Comparison of ENCODE assay signal across 15 cellular contexts in the genomic region with DNA sequence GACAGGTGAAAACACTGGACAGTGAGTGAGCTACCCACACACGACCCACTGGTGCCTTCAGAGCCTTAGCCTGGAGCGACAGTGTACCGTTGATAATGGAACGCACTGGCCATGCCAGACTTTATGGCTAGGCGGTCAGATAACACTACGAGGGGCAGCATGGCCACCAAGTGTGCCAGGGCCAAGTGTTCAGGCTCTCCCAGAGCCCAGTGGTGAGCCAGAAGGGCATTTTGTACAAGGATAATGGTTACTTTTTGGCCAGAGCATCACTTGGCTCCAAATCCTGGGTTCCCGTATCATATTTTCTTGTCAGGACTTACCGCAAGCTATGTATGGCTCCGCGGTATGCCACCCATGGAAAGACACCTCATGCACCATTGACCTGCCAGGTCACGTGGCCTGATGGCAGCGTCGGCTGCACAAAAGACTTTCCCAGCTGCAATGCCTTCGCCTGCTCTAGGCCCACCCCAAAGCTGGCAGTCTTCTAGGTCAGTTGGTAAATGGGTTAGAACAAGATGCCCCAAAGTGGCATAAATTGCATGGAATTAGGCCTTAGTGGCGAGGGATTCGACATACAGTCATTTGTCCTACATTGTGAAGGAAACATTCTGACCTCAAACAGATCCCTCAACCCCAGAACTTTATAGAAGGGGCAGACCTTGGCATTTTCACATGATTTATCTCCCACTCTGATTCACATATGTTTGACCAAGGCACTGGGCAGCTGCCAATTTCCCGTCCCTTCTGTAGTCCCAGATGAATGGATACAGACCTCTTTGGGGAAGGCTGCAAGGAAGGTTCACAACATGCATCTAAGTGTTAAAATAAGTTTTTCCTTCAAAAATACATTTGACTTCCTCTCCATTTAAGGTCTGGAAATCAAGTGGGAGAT. TPM values are rescaled to one million over a fixed set of nuclear protein-coding genes. Genes with fewer than 3 reads are reported as not detected.
A peak's percentile ranks its signal among the peaks of the same experiment; 100 is the strongest.
DNase-seq lines count a peak whose midpoint lies in the region; ATAC-seq and TF ChIP-seq lines count a peak whose summit lies in the region.
"Had no signal": no experiment of that assay in that cellular context is flagged by ENCODE, and none has a peak within 500 bp of the region (broad histone marks: within the 10 kb centered on the region; RNA-seq: fewer than 3 reads in every experiment).

No MANE protein-coding gene starts in this region.

- H3K4me2 ChIP-seq in SK-N-SH: no peak overlapping the region

- H3K9ac ChIP-seq in SK-N-SH: no peak overlapping the region

- H3K36me3 ChIP-seq in SK-N-SH (replicated peaks in 1 of 2; ENCODE audit: control insufficient read depth in 1 of 2, insufficient read depth in 2 of 2, low read length in 1 of 2): no peaks in the 10 kb centered on the region
- H3K36me3 ChIP-seq in tibial artery: peaks cover 8 to 30% (median 28%) of the 10 kb centered on the region in 3 donors
- no peaks in the 10 kb centered on the region for H3K36me3 ChIP-seq in right lobe of liver

- H3K9me3 ChIP-seq in SK-N-SH: no peaks in the 10 kb centered on the region
- no peaks in the 10 kb centered on the region for H3K9me3 ChIP-seq in tibial artery
- no peaks in the 10 kb centered on the region for H3K9me3 ChIP-seq in right lobe of liver

- H2AFZ ChIP-seq in SK-N-SH (ENCODE audit: low read depth): no peak overlapping the region

- intact Hi-C loops in tibial artery (cut with DNase I; ENCODE audit: low total_unique reads): no loop called here
- intact Hi-C loops in right lobe of liver (cut with DNase I): no loop called here

- TF ChIP-seq RAD21 in SK-N-SH (IDR thresholded peaks at IDR 0.05; ENCODE audit: low read length): no peak

- TF ChIP-seq CTCF in SK-N-SH (IDR thresholded peaks at IDR 0.05) (no peak), coronary artery (IDR thresholded peaks at IDR 0.05) (no peak), tibial artery (IDR thresholded peaks at IDR 0.05) (no peak), right lobe of liver (IDR thresholded peaks at IDR 0.05) (no peak)

- ATAC-seq in SK-N-SH treated with all-trans-retinoic acid at 6 μM for 48 hours (no peak; the same call in 2 of the 3 replicates), HG03460 (IDR thresholded peaks at IDR 0.05; ENCODE audit: unreplicated experiment) (no peak), right lobe of liver (no peak)
- ATAC-seq: HepG2 had no signal

- no peak for TF ChIP-seq POLR2A in right lobe of liver (IDR thresholded peaks at IDR 0.05)

- no peaks in the 10 kb centered on the region for H3F3A ChIP-seq in SK-N-SH (replicated peaks; ENCODE audit: insufficient read depth)

- POLR2A ChIA-PET in SK-N-SH (lab: Yijun Ruan, JAX): interaction anchor here (0.6 to 1.3 kb wide), 2 partner anchors 106 to 218 kb away, joined by 3 to 4 read pairs; partner anchors contain the start of gene WDR73

- H3K27ac ChIP-seq in SK-N-SH (ENCODE audit: low read depth in 2 of 2, low read length in 1 of 2) (peak overlapping the region in 1 of 2 experiments; percentile 80; a peak in 2 of 4 replicates), coronary artery (peak overlapping the region; percentile 18 to 32), tibial artery (peak overlapping the region; percentile 63 to 65), right lobe of liver (no peak overlapping the region)

- H3K4me1 ChIP-seq in SK-N-SH (ENCODE audit: control insufficient read depth in 1 of 2, insufficient read depth in 2 of 2, low read depth in 1 of 2, low read length in 1 of 2) (peaks cover 0 to 18% of the 10 kb centered on the region in 2 experiments; a peak in 2 of 4 replicates), tibial artery (peaks cover 0 to 31% (median 18%) of the 10 kb centered on the region in 4 donors), right lobe of liver (peaks cover 0 to 15% (median 0%) of the 10 kb centered on the region in 4 donors)

- CTCF ChIA-PET in SK-N-SH (lab: Yijun Ruan, JAX): interaction anchor here (0.7 to 1.3 kb wide), 8 partner anchors 9 to 273 kb away, joined by 3 to 5 read pairs (median 4); no protein-coding TSS in a partner anchor

- no peak for TF ChIP-seq EP300 in SK-N-SH (IDR thresholded peaks at IDR 0.05; ENCODE audit: borderline replicate concordance in 1 of 2, low read depth in 1 of 2, low read length in 1 of 2)

- WGBS in SK-N-SH (ENCODE audit: low lambda C conversion rate): 94% methylated on average over 16 of the region's 17 CpGs
- 71% methylated on average over 6 of the region's 17 CpGs for WGBS in right lobe of liver (ENCODE audit: insufficient coverage, low coverage, low lambda C conversion rate, missing lambda C conversion rate)

- H3K4me3 ChIP-seq in SK-N-SH (ENCODE audit: low read depth in 2 of 2, low read length in 1 of 2) (no peak overlapping the region), coronary artery (no peak overlapping the region), tibial artery (no peak overlapping the region), right lobe of liver (no peak overlapping the region)

- H3K27me3 ChIP-seq in SK-N-SH (ENCODE audit: insufficient read depth) (no peaks in the 10 kb centered on the region), tibial artery (no peaks in the 10 kb centered on the region), right lobe of liver (no peaks in the 10 kb centered on the region)

- no peaks in the 10 kb centered on the region for H4K20me1 ChIP-seq in SK-N-SH (ENCODE audit: insufficient read depth)

- no peaks in the 10 kb centered on the region for H3K9me2 ChIP-seq in SK-N-SH

- no peaks in the 10 kb centered on the region for H3K79me2 ChIP-seq in SK-N-SH (ENCODE audit: insufficient read depth)

- DNase-seq in SK-N-SH: peak; percentile 49
- no peak for DNase-seq in coronary artery (ENCODE audit: low spot score)
- peak; percentile 53 for DNase-seq in myocyte (ENCODE audit: low read depth)
- DNase-seq in tibial artery: no peak
- DNase-seq in right lobe of liver: no peak
- no peak for DNase-seq in activated CD4-positive, alpha-beta T cell treated with anti-CD3 and anti-CD28 coated beads for 1 hour
- DNase-seq: C1 segment of cervical spinal cord, DMS153, NCI-H1105 treated with DMSO at 0.1 percent for 48 hours, NCI-H187, NCI-H748 treated with DMSO at 0.1 percent for 48 hours had no signal

TF ChIP-seq in SK-N-SH, 30 proteins besides CTCF, POLR2A, EP300 and RAD21 (continues in another document):
- no peak for TF ChIP-seq MAX (IDR thresholded peaks at IDR 0.05; ENCODE audit: low read depth)
- TF ChIP-seq RFX5 (IDR thresholded peaks at IDR 0.05; ENCODE audit: low read length): no peak
- TF ChIP-seq POLR2AphosphoS5 (IDR thresholded peaks at IDR 0.05; ENCODE audit: low read depth, low read length): no peak
- no peak for TF ChIP-seq FOXM1 (IDR thresholded peaks at IDR 0.05; ENCODE audit: low read depth)
- no peak for TF ChIP-seq FOSL2 (IDR thresholded peaks at IDR 0.05; ENCODE audit: borderline replicate concordance, low read depth)
- no peak for TF ChIP-seq RCOR1 (IDR thresholded peaks at IDR 0.05; ENCODE audit: low read length)
- no peak for TF ChIP-seq ELF1 (IDR thresholded peaks at IDR 0.05)
- no peak for TF ChIP-seq JUND (IDR thresholded peaks at IDR 0.05)
- TF ChIP-seq, protein P1, sequence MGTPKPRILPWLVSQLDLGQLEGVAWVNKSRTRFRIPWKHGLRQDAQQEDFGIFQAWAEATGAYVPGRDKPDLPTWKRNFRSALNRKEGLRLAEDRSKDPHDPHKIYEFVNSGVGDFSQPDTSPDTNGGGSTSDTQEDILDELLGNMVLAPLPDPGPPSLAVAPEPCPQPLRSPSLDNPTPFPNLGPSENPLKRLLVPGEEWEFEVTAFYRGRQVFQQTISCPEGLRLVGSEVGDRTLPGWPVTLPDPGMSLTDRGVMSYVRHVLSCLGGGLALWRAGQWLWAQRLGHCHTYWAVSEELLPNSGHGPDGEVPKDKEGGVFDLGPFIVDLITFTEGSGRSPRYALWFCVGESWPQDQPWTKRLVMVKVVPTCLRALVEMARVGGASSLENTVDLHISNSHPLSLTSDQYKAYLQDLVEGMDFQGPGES (IDR thresholded peaks at IDR 0.05; ENCODE audit: low read depth, low read length): no peak

TF ChIP-seq in SK-N-SH treated with all-trans-retinoic acid at 6 μM for 48 hours, 23 proteins besides CTCF, POLR2A, EP300 and RAD21:
- TF ChIP-seq RARB (CRISPR knock-in tag; IDR thresholded peaks at IDR 0.05) (no peak), OSR1 (CRISPR knock-in tag; IDR thresholded peaks at IDR 0.05) (no peak), ZNF70 (CRISPR knock-in tag; IDR thresholded peaks at IDR 0.05) (no peak), ZNF8 (CRISPR knock-in tag; IDR thresholded peaks at IDR 0.05) (no peak), ZC3H10 (CRISPR knock-in tag; IDR thresholded peaks at IDR 0.05) (no peak)

RNA-seq across cellular contexts. Expression of gene SLC28A1, which starts 12.2 kb away (rescaled TPM):
- polyA plus RNA-seq in SK-N-SH (2012; rRNA removed): not detected in 2 replicates
- not detected in 2 replicates for polyA plus RNA-seq in SK-N-SH (2012; cell fraction: cytosol; rRNA removed)
- polyA plus RNA-seq in SK-N-SH (2012; cell fraction: nucleus; rRNA removed): 0.04 and 0.08 TPM in 2 replicates
- not detected in 2 replicates for total RNA-seq in myocyte
- polyA plus RNA-seq in myocyte (2012): 0.18 TPM
- total RNA-seq in right lobe of liver: 10 to 100 TPM; 33.2 to 75.4 (median 49.9) TPM
- total RNA-seq: H7 had no signal

RNA-seq across cellular contexts. Expression of gene ALPK3, which starts 55.1 kb away (rescaled TPM):
- 0.16 TPM in 2 replicates for polyA plus RNA-seq in SK-N-SH (2012; rRNA removed)
- polyA plus RNA-seq in SK-N-SH (2012; cell fraction: cytosol; rRNA removed): 0.08 and 0.09 TPM in 2 replicates
- 1.3 and 2.0 TPM in 2 replicates for polyA plus RNA-seq in SK-N-SH (2012; cell fraction: nucleus; rRNA removed)
- total RNA-seq in myocyte: 172 and 190 TPM in 2 replicates
- 65.6 TPM for polyA plus RNA-seq in myocyte (2012)
- total RNA-seq in right lobe of liver: 10 to 100 TPM in 1 of 6 experiments, 1 to 10 TPM in 5; 1.3 to 12.5 (median 5.5) TPM

Comparison
In these comparisons a context has a peak if more than half of its experiments do, and no peak if none do; other contexts are left out.
1. DNase-seq: peak in SK-N-SH (single experiment) and myocyte (single experiment); none in coronary artery (single experiment), tibial artery (0 of 2), right lobe of liver (0 of 3) and activated CD4-positive, alpha-beta T cell treated with anti-CD3 and anti-CD28 coated beads for 1 hour (single experiment).
2. H3K27ac ChIP-seq: peak in coronary artery (2 of 2) and tibial artery (2 of 2); none in right lobe of liver (0 of 3).
3. RNA of gene SLC28A1, which starts 12.2 kb away (total RNA-seq): 33.2 to 75.4 TPM in right lobe of liver; not detected in myocyte; every median in the first group is over 10 times any median in the second.
4. RNA of gene ALPK3, which starts 55.1 kb away (total RNA-seq): 172 to 190 TPM in myocyte; 1.3 to 12.5 TPM in right lobe of liver; every median in the first group is over 10 times any median in the second.